Comparison of ENCODE assay signal across 12 cellular contexts in genomic region chr19:52533901-52534300, GRCh38. TPM values are rescaled to one million over a fixed set of nuclear protein-coding genes. Genes with fewer than 3 reads are reported as not detected.
DNase-seq lines count a peak whose midpoint lies in the region; ATAC-seq and TF ChIP-seq lines count a peak whose summit lies in the region.
"Had no signal": no experiment of that assay in that cellular context is flagged by ENCODE, and none has a peak within 500 bp of the region (broad histone marks: within the 10 kb centered on the region; RNA-seq: fewer than 3 reads in every experiment).

No MANE protein-coding gene starts in this region.

- 55% methylated on average over 5 of the region's 5 CpGs for WGBS in mammary epithelial cell (ENCODE audit: low coverage, missing lambda C conversion rate)

- peaks cover 5% of the 10 kb centered on the region for H3K4me1 ChIP-seq in mammary epithelial cell (ENCODE audit: insufficient read depth, low read length)
- H3K4me1 ChIP-seq in upper lobe of right lung = peaks cover 10% of the 10 kb centered on the region

- H3K27me3 Mint-ChIP-seq in MCF 10A (ENCODE audit: insufficient read depth, unreplicated experiment) (no peaks in the 10 kb centered on the region), mesothelial cell of epicardium (ENCODE audit: low read depth) (no peaks in the 10 kb centered on the region)
- H3K27me3 Mint-ChIP-seq in dendritic cell treated with granulocyte-macrophage colony-stimulating factor and Interleukin-4, amounts not matched to agents 40 ng/mL and 50 ng/mL, for 4 days = no peaks in the 10 kb centered on the region
- H3K27me3 Mint-ChIP-seq: activated naive CD4-positive, alpha-beta T cell treated with anti-CD3 and anti-CD28 coated beads, Interleukin-2, amount 50 U/mL, for 24 hours had no signal

- H3K36me3 Mint-ChIP-seq in MCF 10A (ENCODE audit: insufficient read depth, unreplicated experiment) = peaks cover 21% of the 10 kb centered on the region
- peaks cover 80% of the 10 kb centered on the region for H3K36me3 Mint-ChIP-seq in dendritic cell treated with granulocyte-macrophage colony-stimulating factor and Interleukin-4, amounts not matched to agents 40 ng/mL and 50 ng/mL, for 4 days (ENCODE audit: low read depth)
- H3K36me3 Mint-ChIP-seq in mesothelial cell of epicardium = no peaks in the 10 kb centered on the region

- intact Hi-C loops in MCF 10A (cut with micrococcal nuclease) (loop anchor here (10.0 kb wide), 1 partner anchor 201 kb away; the partner anchor contains the start of gene ZNF611), mammary epithelial cell (cut with micrococcal nuclease) (loop anchor here (10.0 kb wide), 1 partner anchor 201 kb away; the partner anchor contains the start of gene ZNF611), upper lobe of right lung (cut with DNase I) (no loop called here)
- intact Hi-C loops in dendritic cell treated with granulocyte-macrophage colony-stimulating factor and Interleukin-4, amounts not matched to agents 40 ng/mL and 50 ng/mL, for 4 days (cut with micrococcal nuclease) = no loop called here

- H3K27me3 ChIP-seq in mammary epithelial cell (ENCODE audit: insufficient read depth, low read length) (no peaks in the 10 kb centered on the region), upper lobe of right lung (no peaks in the 10 kb centered on the region)
- H3K27me3 ChIP-seq: spleen had no signal

- H3K9me3 ChIP-seq in mammary epithelial cell (replicated peaks; ENCODE audit: insufficient read depth, low read length) (no peaks in the 10 kb centered on the region), upper lobe of right lung (no peaks in the 10 kb centered on the region)

- TF ChIP-seq CTCF in MCF 10A (IDR thresholded peaks at IDR 0.05; ENCODE audit: unreplicated experiment) (no peak), mammary epithelial cell (conservative IDR thresholded peaks at IDR 0.05 in 1 of 2, IDR thresholded peaks at IDR 0.05 in 1 of 2; ENCODE audit: extremely low read depth in 1 of 2, insufficient read depth in 1 of 2, low read depth in 1 of 2, low read length in 2 of 2) (no peak), mesothelial cell of epicardium (IDR thresholded peaks at IDR 0.05; ENCODE audit: unreplicated experiment) (no peak), upper lobe of right lung (IDR thresholded peaks at IDR 0.05) (no peak)

- ATAC-seq in upper lobe of right lung (peak; percentile 64), HG03354 (IDR thresholded peaks at IDR 0.05; ENCODE audit: poor library complexity, severe bottlenecking, unreplicated experiment) (no peak)
- ATAC-seq: left colon had no signal

- no peak overlapping the region for H3K4me2 ChIP-seq in mammary epithelial cell (ENCODE audit: insufficient read depth, low read depth, low read length)

- in situ Hi-C loops in mammary epithelial cell (cut with MboI; ENCODE audit: low sequenced_read_pairs in 2 of 2) = loop anchor here in 1 of 2 donors (25.0 kb wide), 1 partner anchor 222 kb away; no protein-coding TSS in a partner anchor

- peaks cover 29% of the 10 kb centered on the region for H3K79me2 ChIP-seq in mammary epithelial cell (ENCODE audit: insufficient read depth, low read length)

- no peak overlapping the region for H3K4me3 ChIP-seq in mammary epithelial cell (replicated peaks in 1 of 3; ENCODE audit: insufficient read depth in 1 of 3, low read depth in 2 of 3, low read length in 3 of 3)
- no peak overlapping the region for H3K4me3 ChIP-seq in upper lobe of right lung
- H3K4me3 ChIP-seq: spleen had no signal

- BruUV-seq in MCF 10A (replicated peaks; lab: Mats Ljungman, UMichigan) (no TSS peak), mammary epithelial cell (replicated peaks; lab: Mats Ljungman, UMichigan) (no TSS peak)

- CTCF ChIA-PET in MCF 10A (lab: Yijun Ruan, JAX) = interaction anchor here (0.5 to 1.0 kb wide), 2 partner anchors 130 to 252 kb away, joined by 3 read pairs; no protein-coding TSS in a partner anchor
- CTCF ChIA-PET in mammary epithelial cell (lab: Charles Lee; ENCODE audit: low non-redundant PET) = no interaction called here

- H3K9me3 Mint-ChIP-seq in MCF 10A (ENCODE audit: unreplicated experiment) (peaks cover 15% of the 10 kb centered on the region), mesothelial cell of epicardium (no peaks in the 10 kb centered on the region)
- H3K9me3 Mint-ChIP-seq in dendritic cell treated with granulocyte-macrophage colony-stimulating factor and Interleukin-4, amounts not matched to agents 40 ng/mL and 50 ng/mL, for 4 days = peaks cover 23% of the 10 kb centered on the region
- H3K9me3 Mint-ChIP-seq: activated naive CD4-positive, alpha-beta T cell treated with anti-CD3 and anti-CD28 coated beads, Interleukin-2, amount 50 U/mL, for 24 hours had no signal

- no peaks in the 10 kb centered on the region for H4K20me1 ChIP-seq in mammary epithelial cell (ENCODE audit: insufficient read depth, low read length)

- H3K27ac Mint-ChIP-seq in MCF 10A (ENCODE audit: low read depth, unreplicated experiment) (no peak overlapping the region), mesothelial cell of epicardium (peak overlapping the region; percentile 85)
- H3K27ac Mint-ChIP-seq in dendritic cell treated with granulocyte-macrophage colony-stimulating factor and Interleukin-4, amounts not matched to agents 40 ng/mL and 50 ng/mL, for 4 days = peak overlapping the region; percentile 79

- no peak overlapping the region for H2AFZ ChIP-seq in mammary epithelial cell (ENCODE audit: low read depth, low read length)

- H3K36me3 ChIP-seq in mammary epithelial cell (ENCODE audit: insufficient read depth, low read length) = no peaks in the 10 kb centered on the region
- no peaks in the 10 kb centered on the region for H3K36me3 ChIP-seq in upper lobe of right lung

- H3K4me3 Mint-ChIP-seq in MCF 10A (ENCODE audit: unreplicated experiment) = peak overlapping the region; percentile 82
- no peak overlapping the region for H3K4me3 Mint-ChIP-seq in dendritic cell treated with granulocyte-macrophage colony-stimulating factor and Interleukin-4, amounts not matched to agents 40 ng/mL and 50 ng/mL, for 4 days
- H3K4me3 Mint-ChIP-seq in mesothelial cell of epicardium = peak overlapping the region; percentile 84

- H3K27ac ChIP-seq in mammary epithelial cell (ENCODE audit: insufficient read depth, low read depth, low read length) (no peak overlapping the region), upper lobe of right lung (no peak overlapping the region)
- H3K27ac ChIP-seq: spleen, VCaP had no signal

- POLR2A ChIA-PET in MCF 10A (lab: Yijun Ruan, JAX) = no interaction called here

- DNase-seq in MCF 10A (ENCODE audit: unreplicated experiment) (peak; percentile 50), mammary epithelial cell (no peak), mesothelial cell of epicardium (ENCODE audit: low spot score in 2 of 2, unreplicated experiment in 2 of 2) (no peak), upper lobe of right lung (no peak), NCI-H510A (lab: John Stamatoyannopoulos, UW) (no peak), NCI-H2196 (lab: John Stamatoyannopoulos, UW; ENCODE audit: unreplicated experiment) (no peak)
- DNase-seq: left colon, spleen had no signal

- no peak overlapping the region for H3K9ac ChIP-seq in mammary epithelial cell (ENCODE audit: insufficient read depth, low read length)

- dilution Hi-C loops in mammary epithelial cell (cut with HindIII; ENCODE audit: low sequenced_read_pairs) = no loop called here

- H3K4me1 Mint-ChIP-seq in MCF 10A (ENCODE audit: insufficient read depth, unreplicated experiment) (peaks cover 10% of the 10 kb centered on the region), mesothelial cell of epicardium (peaks cover 28% of the 10 kb centered on the region)
- peaks cover 66% of the 10 kb centered on the region for H3K4me1 Mint-ChIP-seq in dendritic cell treated with granulocyte-macrophage colony-stimulating factor and Interleukin-4, amounts not matched to agents 40 ng/mL and 50 ng/mL, for 4 days (ENCODE audit: low read depth)

RNA-seq across cellular contexts. Expression of gene ZNF808, which starts 6.4 kb away (rescaled TPM):
- total RNA-seq in MCF 10A (2022) (14.8 and 18.2 TPM in 2 replicates), mammary epithelial cell (10 to 100 TPM; 14.1 to 21.3 TPM), mesothelial cell of epicardium (35.8 to 37.5 TPM (median 36.7 TPM) in 3 replicates), upper lobe of right lung (33.3 TPM)
- 4.6 TPM for polyA plus RNA-seq in mammary epithelial cell
- polyA minus RNA-seq in mammary epithelial cell = 15.2 TPM

RNA-seq across cellular contexts. Expression of gene ZNF701, which starts 36.2 kb away (rescaled TPM):
- 8.3 and 13.0 TPM in 2 replicates for total RNA-seq in MCF 10A (2022)
- 10 to 100 TPM; 10.8 to 13.2 TPM for total RNA-seq in mammary epithelial cell
- polyA plus RNA-seq in mammary epithelial cell = 5.1 TPM
- polyA minus RNA-seq in mammary epithelial cell = 9.5 TPM
- total RNA-seq in mesothelial cell of epicardium = 26.3 TPM in 3 replicates
- 18.5 TPM for total RNA-seq in upper lobe of right lung

Comparison
In these comparisons a context has a peak if more than half of its experiments do, and no peak if none do; other contexts are left out.
1. intact Hi-C loops: an anchor here in MCF 10A (10.0 kb wide) and mammary epithelial cell (10.0 kb wide); none called in dendritic cell treated with granulocyte-macrophage colony-stimulating factor and Interleukin-4, amounts not matched to agents 40 ng/mL and 50 ng/mL, for 4 days and upper lobe of right lung.